Comparison of ENCODE assay signal across 22 cellular contexts in genomic region chr2:38706846-38707345, GRCh38. TPM values are rescaled to one million over a fixed set of nuclear protein-coding genes. Genes with fewer than 3 reads are reported as not detected.
A peak's percentile ranks its signal among the peaks of the same experiment; 100 is the strongest.
DNase-seq lines count a peak whose midpoint lies in the region; ATAC-seq and TF ChIP-seq lines count a peak whose summit lies in the region.
"Had no signal": no experiment of that assay in that cellular context is flagged by ENCODE, and none has a peak within 500 bp of the region (broad histone marks: within the 10 kb centered on the region; RNA-seq: fewer than 3 reads in every experiment).

No MANE protein-coding gene starts in this region.

- H3K9me3 ChIP-seq in CD4-positive, alpha-beta memory T cell (ENCODE audit: control insufficient read depth in 1 of 2, low read length in 2 of 2) = no peaks in the 10 kb centered on the region
- H3K9me3 ChIP-seq in T-helper 17 cell (ENCODE audit: control insufficient read depth, low read length, poor library complexity, severe bottlenecking) = no peaks in the 10 kb centered on the region
- no peaks in the 10 kb centered on the region for H3K9me3 ChIP-seq in stomach
- H3K9me3 ChIP-seq: body of pancreas, neutrophil, right lobe of liver, tibial nerve had no signal

- peaks cover 61% of the 10 kb centered on the region for H3K36me3 Mint-ChIP-seq in activated T-cell treated with anti-CD3 and anti-CD28 coated beads, Interleukin-2, amount 50 U/mL, for 24 hours (ENCODE audit: low read depth)
- H3K36me3 Mint-ChIP-seq in activated T-cell treated with anti-CD3 and anti-CD28 coated beads, Interleukin-2, amount 50 U/mL, for 4 hours (ENCODE audit: insufficient read depth) = peaks cover 22% of the 10 kb centered on the region
- H3K36me3 Mint-ChIP-seq in CD4-positive, alpha-beta memory T cell = peaks cover 23 to 41% of the 10 kb centered on the region in 2 donors
- peaks cover 4% of the 10 kb centered on the region for H3K36me3 Mint-ChIP-seq in T-helper 17 cell (ENCODE audit: low read depth)
- H3K36me3 Mint-ChIP-seq in central memory CD8-positive, alpha-beta T cell (ENCODE audit: insufficient read depth) = peaks cover 18% of the 10 kb centered on the region

- CTCF ChIA-PET in CD4-positive, alpha-beta memory T cell (lab: Charles Lee; ENCODE audit: partially characterized antibody) = interaction anchor here (1.1 to 3.3 kb wide), 3 partner anchors 18 to 126 kb away, joined by 3 to 13 read pairs (median 3); no protein-coding TSS in a partner anchor

- H3K4me1 Mint-ChIP-seq in activated T-cell treated with anti-CD3 and anti-CD28 coated beads, Interleukin-2, amount 50 U/mL, for 24 hours (ENCODE audit: low read depth) = peaks cover 63% of the 10 kb centered on the region
- peaks cover 63% of the 10 kb centered on the region for H3K4me1 Mint-ChIP-seq in activated T-cell treated with anti-CD3 and anti-CD28 coated beads, Interleukin-2, amount 50 U/mL, for 4 hours (ENCODE audit: low read depth)
- peaks cover 56 to 80% (median 68%) of the 10 kb centered on the region in 4 donors for H3K4me1 Mint-ChIP-seq in CD4-positive, alpha-beta memory T cell
- peaks cover 51% of the 10 kb centered on the region for H3K4me1 Mint-ChIP-seq in T-helper 17 cell
- peaks cover 49% of the 10 kb centered on the region for H3K4me1 Mint-ChIP-seq in central memory CD8-positive, alpha-beta T cell

- TF ChIP-seq EP300 in stomach (IDR thresholded peaks at IDR 0.05) = no peak

- H3K36me3 ChIP-seq in CD4-positive, alpha-beta memory T cell (ENCODE audit: insufficient read depth, low read length) = peaks cover 5% of the 10 kb centered on the region
- H3K36me3 ChIP-seq in stomach = peaks cover 5 to 17% (median 7%) of the 10 kb centered on the region in 4 donors

- intact Hi-C loops in CD4-positive, alpha-beta memory T cell (cut with micrococcal nuclease) = no loop called here
- intact Hi-C loops in stomach (cut with DNase I; ENCODE audit: low total_unique reads) = no loop called here

- TF ChIP-seq CTCF in stomach (IDR thresholded peaks at IDR 0.05) = no peak

- POLR2A ChIA-PET in CD4-positive, alpha-beta memory T cell (lab: Charles Lee; ENCODE audit: partially characterized antibody) = interaction anchor here (1.5 to 5.7 kb wide), 6 partner anchors 8 to 105 kb away, joined by 5 to 46 read pairs (median 28); partner anchors contain the start of genes GALM, HNRNPLL and SRSF7

- no peak overlapping the region for H3K4me3 Mint-ChIP-seq in activated T-cell treated with anti-CD3 and anti-CD28 coated beads, Interleukin-2, amount 50 U/mL, for 24 hours
- H3K4me3 Mint-ChIP-seq in activated T-cell treated with anti-CD3 and anti-CD28 coated beads, Interleukin-2, amount 50 U/mL, for 4 hours = no peak overlapping the region
- peak overlapping the region in 6 of 8 donors; percentile 17 to 59 (median 34) for H3K4me3 Mint-ChIP-seq in CD4-positive, alpha-beta memory T cell
- peak overlapping the region; percentile 26 for H3K4me3 Mint-ChIP-seq in T-helper 17 cell
- H3K4me3 Mint-ChIP-seq in central memory CD8-positive, alpha-beta T cell = peak overlapping the region; percentile 22
- H3K4me3 Mint-ChIP-seq: B cell had no signal

- no peak for ATAC-seq in activated T-cell treated with anti-CD3 and anti-CD28 coated beads, Interleukin-2, amount 50 U/mL, for 4 hours
- no peak for ATAC-seq in T-helper 17 cell
- ATAC-seq in central memory CD8-positive, alpha-beta T cell (replicated peaks; ENCODE audit: extremely low read depth, poor library complexity, severe bottlenecking) = no peak
- no peak for ATAC-seq in HG02973 (IDR thresholded peaks at IDR 0.05; ENCODE audit: unreplicated experiment)
- ATAC-seq: activated CD4-positive, CD25-positive, alpha-beta regulatory T cell treated with anti-CD3 and anti-CD28 coated beads, Interleukin-2, amount 50 U/mL, for 24 hours; body of pancreas; right lobe of liver had no signal

- H3K27me3 Mint-ChIP-seq in activated T-cell treated with anti-CD3 and anti-CD28 coated beads, Interleukin-2, amount 50 U/mL, for 24 hours = no peaks in the 10 kb centered on the region
- H3K27me3 Mint-ChIP-seq in activated T-cell treated with anti-CD3 and anti-CD28 coated beads, Interleukin-2, amount 50 U/mL, for 4 hours (ENCODE audit: low read depth) = no peaks in the 10 kb centered on the region
- no peaks in the 10 kb centered on the region for H3K27me3 Mint-ChIP-seq in CD4-positive, alpha-beta memory T cell
- H3K27me3 Mint-ChIP-seq in T-helper 17 cell = no peaks in the 10 kb centered on the region
- no peaks in the 10 kb centered on the region for H3K27me3 Mint-ChIP-seq in central memory CD8-positive, alpha-beta T cell
- H3K27me3 Mint-ChIP-seq: B cell, progenitor cell of endocrine pancreas had no signal

- H3K4me1 ChIP-seq in CD4-positive, alpha-beta memory T cell (ENCODE audit: insufficient read depth, low read length) = peaks cover 83% of the 10 kb centered on the region
- peaks cover 0 to 6% (median 0%) of the 10 kb centered on the region in 4 donors for H3K4me1 ChIP-seq in stomach
- H3K4me1 ChIP-seq: right lobe of liver had no signal

- peak overlapping the region; percentile 64 for H3K27ac Mint-ChIP-seq in activated T-cell treated with anti-CD3 and anti-CD28 coated beads, Interleukin-2, amount 50 U/mL, for 24 hours
- H3K27ac Mint-ChIP-seq in CD4-positive, alpha-beta memory T cell = peak overlapping the region; percentile 74 to 89 (median 83)
- H3K27ac Mint-ChIP-seq in T-helper 17 cell = peak overlapping the region; percentile 99
- peak overlapping the region; percentile 64 for H3K27ac Mint-ChIP-seq in central memory CD8-positive, alpha-beta T cell (ENCODE audit: low read depth)
- H3K27ac Mint-ChIP-seq: B cell had no signal

- no peak overlapping the region for H3K27ac ChIP-seq in CD4-positive, alpha-beta memory T cell (ENCODE audit: low read depth, low read length)
- no peak overlapping the region for H3K27ac ChIP-seq in stomach
- H3K27ac ChIP-seq: body of pancreas, dorsolateral prefrontal cortex, neutrophil, right lobe of liver, tibial nerve had no signal

- H3K9me3 Mint-ChIP-seq in activated T-cell treated with anti-CD3 and anti-CD28 coated beads, Interleukin-2, amount 50 U/mL, for 24 hours = peaks cover 3% of the 10 kb centered on the region
- H3K9me3 Mint-ChIP-seq in activated T-cell treated with anti-CD3 and anti-CD28 coated beads, Interleukin-2, amount 50 U/mL, for 4 hours = peaks cover 6% of the 10 kb centered on the region
- H3K9me3 Mint-ChIP-seq in CD4-positive, alpha-beta memory T cell = peaks cover 0 to 4% (median 0%) of the 10 kb centered on the region in 8 donors
- no peaks in the 10 kb centered on the region for H3K9me3 Mint-ChIP-seq in central memory CD8-positive, alpha-beta T cell

- no peak overlapping the region for H3K4me3 ChIP-seq in CD4-positive, alpha-beta memory T cell (ENCODE audit: low read length in 2 of 2)
- no peak overlapping the region for H3K4me3 ChIP-seq in stomach
- H3K4me3 ChIP-seq: body of pancreas, dorsolateral prefrontal cortex, right lobe of liver, tibial nerve had no signal

- no peaks in the 10 kb centered on the region for H3K27me3 ChIP-seq in CD4-positive, alpha-beta memory T cell (ENCODE audit: insufficient read depth, low read length)
- H3K27me3 ChIP-seq in stomach = no peaks in the 10 kb centered on the region
- H3K27me3 ChIP-seq: body of pancreas, dorsolateral prefrontal cortex, neutrophil, right lobe of liver, tibial nerve had no signal

- 82 to 93% (median 85%) methylated on average over 6 of the region's 6 CpGs for WGBS in stomach, 5 donors

- no peak for TF ChIP-seq POLR2A in stomach (IDR thresholded peaks at IDR 0.05)

- DNase-seq in activated T-cell treated with anti-CD3 and anti-CD28 coated beads, Interleukin-2, amount 50 U/mL, for 24 hours = no peak
- DNase-seq in activated T-cell treated with anti-CD3 and anti-CD28 coated beads, Interleukin-2, amount 50 U/mL, for 4 hours = no peak
- no peak for DNase-seq in CD4-positive, alpha-beta memory T cell
- no peak for DNase-seq in T-helper 17 cell
- DNase-seq in central memory CD8-positive, alpha-beta T cell (ENCODE audit: low spot score in 2 of 2) = no peak
- no peak for DNase-seq in NOMO-1 (lab: John Stamatoyannopoulos, UW; ENCODE audit: unreplicated experiment in 2 of 2)
- no peak for DNase-seq in stomach
- DNase-seq: body of pancreas; cerebellar nuclear complex; dorsolateral prefrontal cortex; foreskin melanocyte; NCI-H1048; NCI-H2107; right lobe of liver; SIG-M5; stimulated activated CD8-positive, alpha-beta memory T cell treated with anti-CD3 and anti-CD28 coated beads, Interleukin-4, amount 100 ng/mL, for 48 hours had no signal

RNA-seq across cellular contexts. Expression of gene GALM, which starts 41.0 kb away (rescaled TPM):
- 10 to 100 TPM; 35.2 to 77.9 (median 58.8) TPM for total RNA-seq in activated T-cell treated with anti-CD3 and anti-CD28 coated beads, Interleukin-2, amount 50 U/mL, for 4 hours
- 10 to 100 TPM; 35.5 to 35.8 TPM for total RNA-seq in CD4-positive, alpha-beta memory T cell
- polyA plus RNA-seq in CD4-positive, alpha-beta memory T cell = 10 to 100 TPM; 51.2 to 60.4 TPM
- total RNA-seq in T-helper 17 cell (10 to 100 TPM; 18.5 to 28.3 TPM), stomach (10 to 100 TPM in 1 of 5 donors, 1 to 10 TPM in 3, not detected in 1; 2.2 to 17.8 (median 6.7) TPM)
- 10 to 100 TPM in 2 of 3 donors, 1 to 10 TPM in 1; 7.6 to 15.3 (median 12.3) TPM for polyA plus RNA-seq in stomach

RNA-seq across cellular contexts. Expression of gene SRSF7, which starts 44.3 kb away (rescaled TPM):
- 100 to 1,000 TPM; 431 to 454 (median 451) TPM for total RNA-seq in activated T-cell treated with anti-CD3 and anti-CD28 coated beads, Interleukin-2, amount 50 U/mL, for 4 hours
- 100 to 1,000 TPM; 314 to 333 TPM for total RNA-seq in CD4-positive, alpha-beta memory T cell
- polyA plus RNA-seq in CD4-positive, alpha-beta memory T cell = 100 to 1,000 TPM; 177 to 202 TPM
- total RNA-seq in T-helper 17 cell = 100 to 1,000 TPM; 558 to 772 TPM
- total RNA-seq in stomach = 100 to 1,000 TPM in 2 of 5 donors, 10 to 100 TPM in 3; 57.9 to 163 (median 97.5) TPM
- polyA plus RNA-seq in stomach = 100 to 1,000 TPM in 1 of 3 donors, 10 to 100 TPM in 2; 83.7 to 122 (median 88.4) TPM

Comparison
In these comparisons a context has a peak if more than half of its experiments do, and no peak if none do; other contexts are left out.
1. H3K4me3 Mint-ChIP-seq: peak in CD4-positive, alpha-beta memory T cell (6 of 8), T-helper 17 cell (single experiment) and central memory CD8-positive, alpha-beta T cell (single experiment); none in activated T-cell treated with anti-CD3 and anti-CD28 coated beads, Interleukin-2, amount 50 U/mL, for 24 hours (single experiment) and activated T-cell treated with anti-CD3 and anti-CD28 coated beads, Interleukin-2, amount 50 U/mL, for 4 hours (single experiment).
2. Peak in every context shown above with its lines, with median percentiles within 50 percentile points of each other: H3K27ac Mint-ChIP-seq.